13 cellular contexts compared by ENCODE assay signal in genomic region chr6:167103041-167103816, GRCh38. TPM values are rescaled to one million over a fixed set of nuclear protein-coding genes. Genes with fewer than 3 reads are reported as not detected.
DNase-seq lines count a peak whose midpoint lies in the region; ATAC-seq and TF ChIP-seq lines count a peak whose summit lies in the region.
"Had no signal": no experiment of that assay in that cellular context is flagged by ENCODE, and none has a peak within 500 bp of the region (broad histone marks: within the 10 kb centered on the region; RNA-seq: fewer than 3 reads in every experiment).

No MANE protein-coding gene starts in this region.

- H3K27ac ChIP-seq in tibial nerve = no peak overlapping the region
- H3K27ac ChIP-seq: coronary artery, right lobe of liver, suprapubic skin had no signal

- peak overlapping the region; percentile 58 for H3K4me3 Mint-ChIP-seq in activated B cell treated with CpG ODN at 0.5 μM for 24 hours

- CTCF ChIA-PET in activated B cell treated with CpG ODN at 0.5 μM for 24 hours (lab: Charles Lee) = interaction anchor here (0.5 to 1.4 kb wide), 4 partner anchors 10 to 62 kb away, joined by 3 to 7 read pairs (median 5); no protein-coding TSS in a partner anchor

- H3K27me3 Mint-ChIP-seq in activated B cell treated with CpG ODN at 0.5 μM for 24 hours = no peaks in the 10 kb centered on the region

- no peak overlapping the region for H3K4me3 ChIP-seq in tibial nerve
- H3K4me3 ChIP-seq: coronary artery, right lobe of liver, suprapubic skin had no signal

- H3K36me3 Mint-ChIP-seq in activated B cell treated with CpG ODN at 0.5 μM for 24 hours (ENCODE audit: low read depth) = no peaks in the 10 kb centered on the region

- H3K27me3 ChIP-seq in tibial nerve = no peaks in the 10 kb centered on the region
- H3K27me3 ChIP-seq: right lobe of liver, suprapubic skin had no signal

- peak; percentile 94 for ATAC-seq in GM19467 (IDR thresholded peaks at IDR 0.05; ENCODE audit: unreplicated experiment)
- peak; percentile 96 for ATAC-seq in HG03095 (IDR thresholded peaks at IDR 0.05; ENCODE audit: unreplicated experiment)
- peak; percentile 67 for ATAC-seq in activated B cell treated with CpG ODN at 0.5 μM for 24 hours (ENCODE audit: low read depth)

- no peaks in the 10 kb centered on the region for H3K4me1 ChIP-seq in tibial nerve
- H3K4me1 ChIP-seq: right lobe of liver, suprapubic skin had no signal

- intact Hi-C loops in activated B cell treated with CpG ODN at 0.5 μM for 24 hours (cut with micrococcal nuclease) = loop anchor here (1.0 kb wide), 3 partner anchors 8 to 23 kb away; no protein-coding TSS in a partner anchor

- in situ Hi-C loops in GM13977 (cut with MboI; ENCODE audit: low pct_unique_long_range_greater_than_20kb, low sequenced_read_pairs, unreplicated experiment) = no loop called here

- DNase-seq in GM13977 (ENCODE audit: low spot score) (peak; percentile 57), activated B cell treated with CpG ODN at 0.5 μM for 24 hours (no peak), tibial nerve (ENCODE audit: low spot score in 2 of 2) (no peak), AML-193 (lab: John Stamatoyannopoulos, UW) (no peak), NCI-H1436 (lab: John Stamatoyannopoulos, UW) (no peak)
- DNase-seq in activated CD4-positive, alpha-beta T cell treated with anti-CD3 and anti-CD28 coated beads, Interleukin-2, amount 50 U/mL, for 48 hours = no peak
- DNase-seq: DMS79, right lobe of liver had no signal

- peaks cover 96% of the 10 kb centered on the region for H3K4me1 Mint-ChIP-seq in activated B cell treated with CpG ODN at 0.5 μM for 24 hours

- no peaks in the 10 kb centered on the region for H3K9me3 ChIP-seq in tibial nerve
- H3K9me3 ChIP-seq: right lobe of liver, suprapubic skin had no signal

- H3K9me3 Mint-ChIP-seq in activated B cell treated with CpG ODN at 0.5 μM for 24 hours = no peaks in the 10 kb centered on the region

- POLR2A ChIA-PET in activated B cell treated with CpG ODN at 0.5 μM for 24 hours (lab: Charles Lee) = interaction anchor here (0.9 to 4.5 kb wide), 13 partner anchors 8 to 55 kb away, joined by 3 to 96 read pairs (median 10); partner anchors contain the start of gene CCR6

- no peak for TF ChIP-seq POLR2A in tibial nerve (IDR thresholded peaks at IDR 0.05)

- TF ChIP-seq EP300 in tibial nerve (IDR thresholded peaks at IDR 0.05) = no peak

- H3K36me3 ChIP-seq in tibial nerve = no peaks in the 10 kb centered on the region
- H3K36me3 ChIP-seq: right lobe of liver, suprapubic skin had no signal

- TF ChIP-seq CTCF in GM13977 (IDR thresholded peaks at IDR 0.05; ENCODE audit: extremely low read depth, insufficient read depth, missing control alignments) (no peak), activated B cell treated with CpG ODN at 0.5 μM for 24 hours (IDR thresholded peaks at IDR 0.05) (no peak), tibial nerve (IDR thresholded peaks at IDR 0.05) (no peak)

- WGBS in tibial nerve, 2 donors = 86% methylated on average over 9 of the region's 9 CpGs

- peak overlapping the region; percentile 98 for H3K27ac Mint-ChIP-seq in activated B cell treated with CpG ODN at 0.5 μM for 24 hours

RNA-seq across cellular contexts. Expression of gene CCR6, which starts 19.7 kb away (rescaled TPM):
- total RNA-seq in activated B cell treated with CpG ODN at 0.5 μM for 24 hours (26.2 and 28.9 TPM in 2 replicates), tibial nerve (not detected)
- total RNA-seq: RPMI7951 had no signal

RNA-seq across cellular contexts. Expression of gene GPR31, which starts 54.6 kb away (rescaled TPM):
- not detected in 2 replicates for total RNA-seq in activated B cell treated with CpG ODN at 0.5 μM for 24 hours
- not detected for total RNA-seq in tibial nerve
- total RNA-seq: right lobe of liver, RPMI7951, suprapubic skin had no signal

Comparison
In these comparisons a context has a peak if more than half of its experiments do, and no peak if none do; other contexts are left out.
1. RNA of gene CCR6, which starts 19.7 kb away (total RNA-seq): 26.2 to 28.9 TPM in activated B cell treated with CpG ODN at 0.5 μM for 24 hours; not detected in tibial nerve; every median in the first group is over 10 times any median in the second.
2. Peak in every context shown above with its lines, with median percentiles within 50 percentile points of each other: ATAC-seq.